Comparison of ENCODE assay signal across 9 cellular contexts in genomic region chr9:105296889-105297288, GRCh38. TPM values are rescaled to one million over a fixed set of nuclear protein-coding genes. Genes with fewer than 3 reads are reported as not detected.
DNase-seq lines count a peak whose midpoint lies in the region; ATAC-seq and TF ChIP-seq lines count a peak whose summit lies in the region.
"Had no signal": no experiment of that assay in that cellular context is flagged by ENCODE, and none has a peak within 500 bp of the region (broad histone marks: within the 10 kb centered on the region; RNA-seq: fewer than 3 reads in every experiment).

No MANE protein-coding gene starts in this region.

- peak overlapping the region; percentile 94 for H3K27ac ChIP-seq in layer of hippocampus (ENCODE audit: low read depth, low read length)
- peak overlapping the region; percentile 40 for H3K27ac ChIP-seq in vagina

- intact Hi-C loops in Right ventricle myocardium inferior (cut with DNase I) (no loop called here), cardiac septum (cut with DNase I) (loop anchor here (5.0 kb wide), 1 partner anchor 55 kb away; the partner anchor contains the start of gene SLC44A1), vagina (cut with DNase I) (no loop called here)

- DNase-seq in Right ventricle myocardium inferior (ENCODE audit: missing footprints) (no peak), cardiac septum (ENCODE audit: low spot score) (no peak), dedifferentiated amniotic fluid mesenchymal stem cell (ENCODE audit: extremely low spot score) (peak; percentile 96), vagina (ENCODE audit: extremely low spot score in 2 of 2) (no peak), NCI-H510A treated with DMSO at 0.1 percent for 48 hours (lab: John Stamatoyannopoulos, UW) (no peak), GM13976 (ENCODE audit: low spot score) (no peak)

- H3K27me3 ChIP-seq in layer of hippocampus (ENCODE audit: control insufficient read depth, insufficient read depth, low read length) (no peaks in the 10 kb centered on the region), vagina (no peaks in the 10 kb centered on the region)

- no peak overlapping the region for H3K4me3 ChIP-seq in vagina

- peak; percentile 79 for ATAC-seq in Right ventricle myocardium inferior
- no peak for ATAC-seq in GM19351 (IDR thresholded peaks at IDR 0.05; ENCODE audit: unreplicated experiment)
- ATAC-seq: stimulated activated memory B cell treated with anti-CD40 and anti-IgM and Interleukin-4, amounts not matched to agents 10 μg/mL and 1 μg/mL and 100 μg/mL, for 72 hours had no signal

- TF ChIP-seq POLR2A in vagina (IDR thresholded peaks at IDR 0.05) = no peak

- H3K9me3 ChIP-seq in vagina = no peaks in the 10 kb centered on the region

- TF ChIP-seq CTCF in vagina (IDR thresholded peaks at IDR 0.05) (no peak), GM13976 (IDR thresholded peaks at IDR 0.05; ENCODE audit: borderline replicate concordance, control extremely low read depth, extremely low read depth, insufficient read depth, missing control alignments) (no peak)

- in situ Hi-C loops in GM13976 (cut with MboI; ENCODE audit: low sequenced_read_pairs, unreplicated experiment) = no loop called here

- peaks cover 24% of the 10 kb centered on the region for H3K4me1 ChIP-seq in vagina

- H3K36me3 ChIP-seq in vagina = peaks cover 0 to 10% of the 10 kb centered on the region in 2 donors

RNA-seq across cellular contexts. Expression of gene SLC44A1, which starts 52.4 kb away (rescaled TPM):
- total RNA-seq in Right ventricle myocardium inferior = 16.8 TPM
- total RNA-seq in cardiac septum = 22.6 TPM
- total RNA-seq in vagina = 67.3 TPM
